ENCODE assay signal across 8 cellular contexts in the genomic region with DNA sequence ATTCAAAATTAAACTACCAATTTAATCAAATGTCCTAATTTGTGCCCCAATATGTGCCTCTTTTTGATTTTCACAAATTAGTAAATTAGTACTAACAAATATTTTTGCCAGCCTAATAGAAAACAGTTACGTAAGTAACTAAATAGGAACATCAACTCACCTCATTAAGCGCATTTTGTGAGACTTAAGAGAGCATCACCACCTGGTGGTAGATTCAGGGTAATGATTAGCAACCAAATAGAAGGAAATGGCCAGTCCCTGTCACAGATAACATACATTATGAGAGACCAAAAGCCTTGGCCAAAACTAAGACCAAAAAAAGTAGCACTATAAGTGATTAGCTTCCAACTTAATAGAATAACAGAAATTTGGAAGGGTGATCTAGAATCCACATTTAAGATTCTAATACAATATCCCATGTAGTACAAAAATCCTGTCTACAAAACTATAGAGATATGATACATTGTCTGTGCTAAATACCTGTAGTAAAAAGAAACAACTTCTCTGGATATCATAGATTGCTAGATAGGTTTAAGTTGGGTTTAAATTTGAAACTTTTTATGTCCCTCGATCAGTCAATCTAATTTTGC. TPM values are rescaled to one million over a fixed set of nuclear protein-coding genes. Genes with fewer than 3 reads are reported as not detected.
DNase-seq lines count a peak whose midpoint lies in the region; ATAC-seq, FAIRE-seq and TF ChIP-seq lines count a peak whose summit lies in the region.

No MANE protein-coding gene starts in this region.

- H3K36me3 ChIP-seq in body of pancreas (replicated peaks in 1 of 2; ENCODE audit: insufficient read depth in 1 of 2, low read depth in 2 of 2): no peaks in the 10 kb centered on the region

- H3K4me3 Mint-ChIP-seq in Calu3 (ENCODE audit: low read depth, unreplicated experiment) (no peak overlapping the region), type B pancreatic cell (no peak overlapping the region)

- H3K27me3 Mint-ChIP-seq in Calu3 (ENCODE audit: unreplicated experiment) (no peaks in the 10 kb centered on the region), type B pancreatic cell (peaks cover 7% of the 10 kb centered on the region)

- H3K4me1 Mint-ChIP-seq in Calu3 (ENCODE audit: low read depth, unreplicated experiment) (no peaks in the 10 kb centered on the region), type B pancreatic cell (ENCODE audit: unreplicated experiment) (no peaks in the 10 kb centered on the region)

- no peaks in the 10 kb centered on the region for H3K9me3 ChIP-seq in body of pancreas

- TF ChIP-seq POLR2A in body of pancreas (IDR thresholded peaks at IDR 0.05): no peak

- no peak overlapping the region for H3K4me3 ChIP-seq in body of pancreas

- 26 to 38% methylated on average over 3 of the region's 3 CpGs for WGBS in body of pancreas, 2 donors

- CTCF ChIA-PET in Calu3 (lab: Charles Lee): no interaction called here

- no peaks in the 10 kb centered on the region for H3K9me3 Mint-ChIP-seq in Calu3 (ENCODE audit: low read depth, unreplicated experiment)
- H3K9me3 Mint-ChIP-seq in type B pancreatic cell: no peaks in the 10 kb centered on the region

- H3K36me3 Mint-ChIP-seq in Calu3 (ENCODE audit: insufficient read depth, unreplicated experiment): no peaks in the 10 kb centered on the region
- H3K36me3 Mint-ChIP-seq in type B pancreatic cell: no peaks in the 10 kb centered on the region

- no peaks in the 10 kb centered on the region for H3K4me1 ChIP-seq in body of pancreas

- peak; percentile 34 for TF ChIP-seq CTCF in Calu3 (IDR thresholded peaks at IDR 0.05; ENCODE audit: unreplicated experiment)
- TF ChIP-seq CTCF in body of pancreas (IDR thresholded peaks at IDR 0.05): peak in 6 of 7 experiments; percentile 52 to 78 (median 74)
- TF ChIP-seq CTCF in type B pancreatic cell (conservative IDR thresholded peaks at IDR 0.05): peak; percentile 89

- intact Hi-C loops in Calu3 (cut with micrococcal nuclease; ENCODE audit: unreplicated experiment) (loop anchor here (1.0 to 5.0 kb wide), 3 partner anchors 215 to 433 kb away; no protein-coding TSS in a partner anchor), body of pancreas (cut with DNase I) (loop anchor here (10.0 kb wide), 1 partner anchor 370 kb away; no protein-coding TSS in a partner anchor)

- no TSS peak for BruUV-seq in Calu3 (replicated peaks; lab: Mats Ljungman, UMichigan)

- DNase-seq in Calu3: peak; percentile 24
- DNase-seq in NCI-H460 (ENCODE audit: extremely low read depth, low read depth): peak; percentile 50
- peak in 3 of 4 donors; percentile 7 to 42 (median 15) for DNase-seq in body of pancreas
- DNase-seq in type B pancreatic cell (ENCODE audit: extremely low spot score, unreplicated experiment): no peak
- DNase-seq in mucosa of gallbladder (ENCODE audit: low spot score): no peak

- ATAC-seq in GM19397 (IDR thresholded peaks at IDR 0.05; ENCODE audit: unreplicated experiment) (peak; percentile 81), HG03280 (IDR thresholded peaks at IDR 0.05; ENCODE audit: unreplicated experiment) (peak; percentile 90), body of pancreas (peak; percentile 64)

- H3K27ac ChIP-seq in body of pancreas: no peak overlapping the region

- no peak overlapping the region for H3K27ac Mint-ChIP-seq in Calu3 (ENCODE audit: unreplicated experiment)
- H3K27ac Mint-ChIP-seq in type B pancreatic cell: no peak overlapping the region

- no peaks in the 10 kb centered on the region for H3K27me3 ChIP-seq in body of pancreas

- peak; percentile 99 for FAIRE-seq in islet of Langerhans (lab: Jason Lieb, UNC)

RNA-seq across cellular contexts. Expression of gene C4orf46, which starts 46.7 kb away (rescaled TPM):
- 9.6 and 10.1 TPM in 2 replicates for total RNA-seq in Calu3 (2022)
- total RNA-seq in NCI-H460 (2014; rRNA removed; shearing (Covaris generic)): 18.5 and 22.4 TPM in 2 replicates
- polyA plus RNA-seq in NCI-H460 (2014; cell fraction: nucleus; rRNA removed): 15.1 and 18.0 TPM in 2 replicates
- 1 to 10 TPM; 2.3 to 3.4 TPM for total RNA-seq in body of pancreas
- 9.2 and 17.5 TPM in 2 replicates for total RNA-seq in type B pancreatic cell (ENCODE audit: low replicate concordance)
- 2.7 TPM for total RNA-seq in mucosa of gallbladder

RNA-seq across cellular contexts. Expression of gene ETFDH, which starts 47.1 kb away (rescaled TPM):
- total RNA-seq in Calu3 (2022) (8.4 and 13.8 TPM in 2 replicates), body of pancreas (10 to 100 TPM; 24.4 to 96.2 TPM), type B pancreatic cell (ENCODE audit: low replicate concordance) (32.5 and 42.2 TPM in 2 replicates), mucosa of gallbladder (30.5 TPM)
- total RNA-seq in NCI-H460 (2014; rRNA removed; shearing (Covaris generic)): 35.3 and 38.9 TPM in 2 replicates
- polyA plus RNA-seq in NCI-H460 (2014; cell fraction: nucleus; rRNA removed): 28.4 and 36.1 TPM in 2 replicates

Comparison
In these comparisons a context has a peak if more than half of its experiments do, and no peak if none do; other contexts are left out.
1. DNase-seq: peak in Calu3 (single experiment), NCI-H460 (single experiment) and body of pancreas (3 of 4); none in type B pancreatic cell (single experiment) and mucosa of gallbladder (single experiment).
2. CTCF ChIP-seq: peak in every context shown above with its lines; median percentile 89 in type B pancreatic cell; 74 in body of pancreas; 34 in Calu3.
3. Peak in every context shown above with its lines, with median percentiles within 50 percentile points of each other: ATAC-seq.